ENCODE assay signal across 22 cellular contexts in the genomic region with DNA sequence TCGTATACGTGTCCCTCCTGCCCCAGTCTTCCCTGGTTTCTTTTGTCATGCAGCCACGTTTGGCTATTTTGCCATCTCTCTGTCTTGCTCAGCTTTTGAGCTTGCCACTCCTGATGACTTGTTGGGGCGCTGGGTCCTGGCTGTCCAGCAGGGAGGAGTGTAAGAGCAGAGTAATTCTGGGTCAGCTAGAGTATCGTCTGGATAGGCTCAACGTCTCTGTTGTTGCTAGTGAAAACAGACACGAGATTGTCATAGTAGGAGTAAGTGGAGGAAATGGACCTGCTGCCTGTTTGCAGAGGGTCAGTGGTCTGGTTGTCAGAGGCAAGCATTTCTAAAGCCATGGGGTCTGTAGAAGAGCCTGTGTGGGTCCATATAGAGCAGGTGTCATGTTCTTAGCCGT.
DNase-seq lines count a peak whose midpoint lies in the region; ATAC-seq and TF ChIP-seq lines count a peak whose summit lies in the region.
"Had no signal": no experiment of that assay in that cellular context is flagged by ENCODE, and none has a peak within 500 bp of the region (broad histone marks: within the 10 kb centered on the region; RNA-seq: fewer than 3 reads in every experiment).

No MANE protein-coding gene starts in this region.

- no peaks in the 10 kb centered on the region for H3K27me3 ChIP-seq in CD4-positive, alpha-beta T cell (ENCODE audit: control insufficient read depth, insufficient read depth, low read length)
- no peaks in the 10 kb centered on the region for H3K27me3 ChIP-seq in GM23338 (ENCODE audit: insufficient read depth)
- H3K27me3 ChIP-seq in parathyroid adenoma (ENCODE audit: control insufficient read depth, insufficient read depth, low read length): no peaks in the 10 kb centered on the region
- H3K27me3 ChIP-seq: pancreas had no signal

- DNase-seq in CD4-positive, alpha-beta T cell: no peak
- DNase-seq in GM23338 (ENCODE audit: low spot score) (no peak), chondrocyte (ENCODE audit: low spot score) (no peak), SW 1271 (lab: John Stamatoyannopoulos, UW) (no peak), KG1 (lab: John Stamatoyannopoulos, UW) (no peak)
- DNase-seq: activated CD4-positive, CD25-positive, alpha-beta regulatory T cell treated with anti-CD3 and anti-CD28 coated beads, Interleukin-2, amount 50 U/mL, for 72 hours; anterior cingulate cortex; DMS153; head of caudate nucleus; midbrain; NCI-H1436; NCI-H2227 treated with DMSO at 0.1 percent for 48 hours; NK-92 treated with Interleukin-12 subunit alpha and Interleukin-12 subunit beta, amount 100 ng/mL, for 24 hours; pancreas; stimulated activated naive CD4-positive, alpha-beta T cell had no signal

- intact Hi-C loops in CD4-positive, alpha-beta T cell (cut with DNase I, micrococcal nuclease): no loop called here

- H3K4me3 Mint-ChIP-seq in CD4-positive, alpha-beta T cell: no peak overlapping the region
- H3K4me3 Mint-ChIP-seq in GM23338 (no peak overlapping the region), chondrocyte (ENCODE audit: unreplicated experiment) (no peak overlapping the region)
- H3K4me3 Mint-ChIP-seq: B cell; T-helper 1 cell treated with Interleukin-12 subunit alpha and Interleukin-12 subunit beta and Interleukin-4 antibody, amounts not matched to agents 30 μg/mL and 1 μg/mL, for 36 hours had no signal

- POLR2A ChIA-PET in CD4-positive, alpha-beta T cell (lab: Charles Lee): no interaction called here

- H4K20me1 ChIP-seq in GM23338 (replicated peaks; ENCODE audit: insufficient read depth): peaks cover 47% of the 10 kb centered on the region

- H3K9ac ChIP-seq in parathyroid adenoma: no peak overlapping the region
- H3K9ac ChIP-seq: KMS-11 had no signal

- H3K4me1 Mint-ChIP-seq in CD4-positive, alpha-beta T cell (ENCODE audit: low read depth): peaks cover 91% of the 10 kb centered on the region
- peaks cover 70% of the 10 kb centered on the region for H3K4me1 Mint-ChIP-seq in GM23338
- peaks cover 37% of the 10 kb centered on the region for H3K4me1 Mint-ChIP-seq in chondrocyte (ENCODE audit: low read depth)

- H3K4me1 ChIP-seq in GM23338 (ENCODE audit: insufficient read depth) (peaks cover 48% of the 10 kb centered on the region), parathyroid adenoma (peaks cover 20% of the 10 kb centered on the region)

- H3K9me3 ChIP-seq in CD4-positive, alpha-beta T cell (ENCODE audit: control insufficient read depth, low read length): no peaks in the 10 kb centered on the region
- H3K9me3 ChIP-seq in parathyroid adenoma (ENCODE audit: control insufficient read depth, low read length): no peaks in the 10 kb centered on the region
- H3K9me3 ChIP-seq: pancreas had no signal

- no peak overlapping the region for H3K4me2 ChIP-seq in GM23338
- H3K4me2 ChIP-seq in parathyroid adenoma (ENCODE audit: low read length): no peak overlapping the region
- H3K4me2 ChIP-seq: KMS-11 had no signal

- no peak overlapping the region for H3K4me3 ChIP-seq in GM23338
- H3K4me3 ChIP-seq in parathyroid adenoma (ENCODE audit: low read depth, low read length): no peak overlapping the region
- H3K4me3 ChIP-seq: pancreas had no signal

- H2AFZ ChIP-seq in GM23338: no peak overlapping the region
- no peak overlapping the region for H2AFZ ChIP-seq in parathyroid adenoma

- peaks cover 6% of the 10 kb centered on the region; the same call in 1 of the 2 replicates for H3F3A ChIP-seq in GM23338 (replicated peaks; ENCODE audit: low read depth)

- peaks cover 97% of the 10 kb centered on the region for H3K79me2 ChIP-seq in GM23338 (replicated peaks; ENCODE audit: insufficient read depth)
- peaks cover 29% of the 10 kb centered on the region for H3K79me2 ChIP-seq in parathyroid adenoma

- TF ChIP-seq CTCF in CD4-positive, alpha-beta T cell (IDR thresholded peaks at IDR 0.05): no peak
- no peak for TF ChIP-seq CTCF in GM23338 (conservative IDR thresholded peaks at IDR 0.05; ENCODE audit: low read depth in 2 of 2)
- TF ChIP-seq CTCF in chondrocyte (IDR thresholded peaks at IDR 0.05): no peak
- TF ChIP-seq CTCF in parathyroid adenoma (IDR thresholded peaks at IDR 0.05): no peak

- H3K9me2 ChIP-seq in GM23338 (ENCODE audit: insufficient read depth): peaks cover 7% of the 10 kb centered on the region; the same call in 1 of the 2 replicates

- CTCF ChIA-PET in CD4-positive, alpha-beta T cell (lab: Charles Lee): no interaction called here

- H3K27me3 Mint-ChIP-seq in CD4-positive, alpha-beta T cell: no peaks in the 10 kb centered on the region
- H3K27me3 Mint-ChIP-seq in GM23338 (ENCODE audit: insufficient read depth, low read depth, poor library complexity) (peaks cover 17% of the 10 kb centered on the region), chondrocyte (ENCODE audit: low read depth) (no peaks in the 10 kb centered on the region)
- H3K27me3 Mint-ChIP-seq: B cell had no signal

- H3K36me3 ChIP-seq in GM23338 (ENCODE audit: insufficient read depth): peaks cover 12% of the 10 kb centered on the region; the same call in 1 of the 2 replicates
- H3K36me3 ChIP-seq in parathyroid adenoma (ENCODE audit: control insufficient read depth, insufficient read depth, low read length): no peaks in the 10 kb centered on the region

- H3K27ac ChIP-seq in CD4-positive, alpha-beta T cell (ENCODE audit: low read depth, low read length): no peak overlapping the region
- H3K27ac ChIP-seq in GM23338 (ENCODE audit: low read depth): no peak overlapping the region
- H3K27ac ChIP-seq in parathyroid adenoma: peak overlapping the region; percentile 24
- H3K27ac ChIP-seq: KMS-11 had no signal

- H3K9me3 Mint-ChIP-seq in CD4-positive, alpha-beta T cell: no peaks in the 10 kb centered on the region
- H3K9me3 Mint-ChIP-seq in GM23338: no peaks in the 10 kb centered on the region; the same call in 2 of the 3 replicates
- no peaks in the 10 kb centered on the region for H3K9me3 Mint-ChIP-seq in chondrocyte (ENCODE audit: low read depth)
- H3K9me3 Mint-ChIP-seq: T-helper 1 cell treated with Interleukin-12 subunit alpha and Interleukin-12 subunit beta and Interleukin-4 antibody, amounts not matched to agents 30 μg/mL and 1 μg/mL, for 36 hours had no signal

- peak overlapping the region; percentile 69 for H3K27ac Mint-ChIP-seq in CD4-positive, alpha-beta T cell
- peak overlapping the region; percentile 18 for H3K27ac Mint-ChIP-seq in GM23338
- H3K27ac Mint-ChIP-seq in chondrocyte (ENCODE audit: unreplicated experiment): peak overlapping the region; percentile 43
- H3K27ac Mint-ChIP-seq: B cell; T-helper 1 cell treated with Interleukin-12 subunit alpha and Interleukin-12 subunit beta and Interleukin-4 antibody, amounts not matched to agents 30 μg/mL and 1 μg/mL, for 36 hours had no signal

- ATAC-seq in CD4-positive, alpha-beta T cell (ENCODE audit: poor library complexity): no peak
- ATAC-seq in GM23338 (no peak), HG02973 (IDR thresholded peaks at IDR 0.05; ENCODE audit: unreplicated experiment) (no peak), HG03095 (IDR thresholded peaks at IDR 0.05; ENCODE audit: unreplicated experiment) (no peak)
- ATAC-seq: esophagus mucosa, pancreas had no signal

- H3K36me3 Mint-ChIP-seq in CD4-positive, alpha-beta T cell (ENCODE audit: low read depth): peaks cover 100% of the 10 kb centered on the region
- H3K36me3 Mint-ChIP-seq in GM23338 (ENCODE audit: low read depth) (peaks cover 65% of the 10 kb centered on the region), chondrocyte (ENCODE audit: low read depth) (peaks cover 13% of the 10 kb centered on the region)

TF ChIP-seq in GM23338, 12 proteins besides CTCF, POLR2A, EP300 and RAD21 (continues in another document):
- TF ChIP-seq NANOG (IDR thresholded peaks at IDR 0.05; ENCODE audit: borderline replicate concordance): no peak
- TF ChIP-seq JUNB (IDR thresholded peaks at IDR 0.05; ENCODE audit: unreplicated experiment): no peak
- TF ChIP-seq STAT1 (IDR thresholded peaks at IDR 0.05; ENCODE audit: unreplicated experiment): no peak

Comparison
In these comparisons a context has a peak if more than half of its experiments do, and no peak if none do; other contexts are left out.
1. H3K27ac Mint-ChIP-seq: peak in every context shown above with its lines; median percentile 69 in CD4-positive, alpha-beta T cell; 43 in chondrocyte; 18 in GM23338.